8 cellular contexts compared by ENCODE assay signal in the genomic region with DNA sequence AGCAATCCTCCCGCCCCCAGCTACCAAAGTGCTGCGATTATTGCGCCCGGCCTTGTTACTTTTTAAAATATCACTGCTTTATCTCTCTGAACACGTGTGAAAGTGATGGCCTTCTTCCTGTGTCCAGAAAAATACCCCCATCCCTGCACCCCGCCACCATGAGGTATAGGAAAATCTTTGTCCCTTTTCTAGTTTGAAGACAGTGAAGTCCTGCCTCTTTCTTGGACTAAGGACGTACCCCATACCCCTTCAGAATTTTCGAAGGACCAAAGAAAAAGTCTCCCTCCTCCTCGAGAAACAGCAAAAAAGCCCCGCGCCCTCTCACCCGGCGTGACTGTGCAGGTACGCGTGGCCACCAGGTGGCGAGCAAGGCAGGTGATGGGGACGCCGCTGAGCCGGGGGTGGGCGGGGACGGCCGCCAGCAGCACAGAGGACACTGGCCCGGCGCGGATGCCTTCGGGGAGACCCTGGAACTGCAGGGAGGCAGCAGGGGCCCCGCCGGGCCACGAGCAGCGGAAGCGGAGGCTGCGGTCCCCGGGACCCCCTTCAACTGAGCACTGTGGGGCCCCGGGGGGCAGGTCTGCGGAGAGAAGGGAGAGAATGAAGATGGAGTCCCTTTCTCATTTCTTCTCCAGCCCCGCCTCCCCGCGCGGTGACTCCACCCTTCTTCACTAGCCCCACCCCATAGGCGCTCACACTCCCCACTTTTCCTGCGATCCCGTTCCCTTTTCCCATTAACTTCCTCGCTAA. TPM values are rescaled to one million over a fixed set of nuclear protein-coding genes. Genes with fewer than 3 reads are reported as not detected.
DNase-seq lines count a peak whose midpoint lies in the region; ATAC-seq and TF ChIP-seq lines count a peak whose summit lies in the region.

No MANE protein-coding gene starts in this region.

- no peaks in the 10 kb centered on the region for H3K9me3 ChIP-seq in CD8-positive, alpha-beta memory T cell (ENCODE audit: low read length)
- no peaks in the 10 kb centered on the region for H3K9me3 ChIP-seq in SJCRH30 (replicated peaks)
- H3K9me3 ChIP-seq in gastroesophageal sphincter: no peaks in the 10 kb centered on the region
- no peaks in the 10 kb centered on the region for H3K9me3 ChIP-seq in neutrophil

- peaks cover 15% of the 10 kb centered on the region for H3K4me1 ChIP-seq in CD8-positive, alpha-beta memory T cell (ENCODE audit: insufficient read depth, low read length)
- H3K4me1 ChIP-seq in SJCRH30: no peaks in the 10 kb centered on the region
- H3K4me1 ChIP-seq in gastroesophageal sphincter: peaks cover 0 to 35% (median 7%) of the 10 kb centered on the region in 3 donors
- peaks cover 18 to 23% of the 10 kb centered on the region in 2 experiments for H3K4me1 ChIP-seq in neutrophil (ENCODE audit: control insufficient read depth in 1 of 2, insufficient read depth in 1 of 2, low read depth in 1 of 2, low read length in 1 of 2)

- no peak for TF ChIP-seq EP300 in gastroesophageal sphincter (IDR thresholded peaks at IDR 0.05)

- no peaks in the 10 kb centered on the region for H3K27me3 ChIP-seq in CD8-positive, alpha-beta memory T cell (ENCODE audit: insufficient read depth, low read length, poor library complexity, severe bottlenecking)
- H3K27me3 ChIP-seq in SJCRH30 (no peaks in the 10 kb centered on the region), gastroesophageal sphincter (no peaks in the 10 kb centered on the region), neutrophil (peaks cover 36% of the 10 kb centered on the region)

- 4 to 5% methylated on average over 7 to 21 of the region's 43 CpGs for whole genome bisulfite sequencing in gastroesophageal sphincter (ENCODE audit: low coverage in 1 of 2), 2 donors

- peaks cover 0 to 4% of the 10 kb centered on the region in 2 donors for H3K27me3 Mint-ChIP-seq in CD8-positive, alpha-beta memory T cell

- POLR2A ChIA-PET in CD8-positive, alpha-beta memory T cell (lab: Charles Lee): interaction anchor here (1.8 kb wide), 1 partner anchor 34 kb away, joined by 5 read pairs; a partner anchor contains a TSS

- H3K36me3 ChIP-seq in CD8-positive, alpha-beta memory T cell (ENCODE audit: insufficient read depth, low read length): no peaks in the 10 kb centered on the region
- H3K36me3 ChIP-seq in SJCRH30 (no peaks in the 10 kb centered on the region), gastroesophageal sphincter (peaks cover 0 to 5% of the 10 kb centered on the region in 2 donors), neutrophil (no peaks in the 10 kb centered on the region)

- peak overlapping the region in 7 of 8 donors; percentile 27 to 89 (median 78) for H3K27ac Mint-ChIP-seq in CD8-positive, alpha-beta memory T cell

- H3K4me3 ChIP-seq in CD8-positive, alpha-beta memory T cell (ENCODE audit: low read length): peak overlapping the region; percentile 81
- H3K4me3 ChIP-seq in SJCRH30 (peak overlapping the region; percentile 55), gastroesophageal sphincter (peak overlapping the region; percentile 52 to 72), neutrophil (ENCODE audit: low read depth in 1 of 2, low read length in 1 of 2) (peak overlapping the region; percentile 69 to 73)

- no peak for TF ChIP-seq POLR2A in gastroesophageal sphincter (IDR thresholded peaks at IDR 0.05)

- H3K4me3 Mint-ChIP-seq in CD8-positive, alpha-beta memory T cell: peak overlapping the region; percentile 84 to 92 (median 88)

- peak overlapping the region; percentile 62 for H3K27ac ChIP-seq in CD8-positive, alpha-beta memory T cell (ENCODE audit: low read depth, low read length)
- H3K27ac ChIP-seq in SJCRH30: no peak overlapping the region
- H3K27ac ChIP-seq in gastroesophageal sphincter: peak overlapping the region; percentile 60 to 95 (median 87)
- peak overlapping the region; percentile 72 for H3K27ac ChIP-seq in neutrophil

- peak; percentile 65 for ATAC-seq in GM19452 (IDR thresholded peaks at IDR 0.05; ENCODE audit: unreplicated experiment)
- peak; percentile 75 for ATAC-seq in gastroesophageal sphincter

- H3K36me3 Mint-ChIP-seq in CD8-positive, alpha-beta memory T cell: no peaks in the 10 kb centered on the region

- peaks cover 14 to 26% (median 25%) of the 10 kb centered on the region in 3 donors for H3K4me1 Mint-ChIP-seq in CD8-positive, alpha-beta memory T cell

- TF ChIP-seq CTCF in gastroesophageal sphincter (IDR thresholded peaks at IDR 0.05): peak in 3 of 4 experiments; percentile 77 to 98 (median 84)
- TF ChIP-seq CTCF in neutrophil (IDR thresholded peaks at IDR 0.05): peak; percentile 79

- DNase-seq in CD8-positive, alpha-beta memory T cell: peak; percentile 77 to 87 (median 82)
- DNase-seq in HT1080 (ENCODE audit: low read depth): peak; percentile 75
- peak; percentile 69 to 72 for DNase-seq in SJCRH30
- peak; percentile 79 for DNase-seq in activated gamma-delta T cell treated with anti-CD3 and anti-CD28 coated beads, Interleukin-2, amount 50 U/mL, for 16 hours (ENCODE audit: low read depth)
- peak; percentile 63 for DNase-seq in stromal cell of bone marrow (ENCODE audit: low read depth)

- CTCF ChIA-PET in CD8-positive, alpha-beta memory T cell (lab: Charles Lee): interaction anchor here (0.7 to 3.2 kb wide), 17 partner anchors 11 to 177 kb away, joined by 3 to 20 read pairs (median 3); a partner anchor contains a TSS

- no peaks in the 10 kb centered on the region for H3K9me3 Mint-ChIP-seq in CD8-positive, alpha-beta memory T cell

RNA-seq across cellular contexts. Expression of a gene that starts 3.2 kb away (rescaled TPM):
- 1 to 10 TPM; 3.3 to 3.6 TPM for total RNA-seq in CD8-positive, alpha-beta memory T cell
- polyA plus RNA-seq in CD8-positive, alpha-beta memory T cell: 0.29 TPM
- total RNA-seq in HT1080 (2014; rRNA removed; shearing (Covaris generic)): 0.37 and 1.3 TPM in 2 replicates
- polyA plus RNA-seq in HT1080 (2015; cell fraction: cytosol; rRNA removed): 0.98 and 1.0 TPM in 2 replicates
- 0.49 and 1.8 TPM in 2 replicates for polyA plus RNA-seq in HT1080 (2015; cell fraction: nucleus; rRNA removed)
- 0.10 and 0.28 TPM in 2 replicates for total RNA-seq in SJCRH30 (2014; rRNA removed; shearing (Covaris generic))
- total RNA-seq in gastroesophageal sphincter: 1 to 10 TPM; 1.5 to 3.6 (median 2.5) TPM

RNA-seq across cellular contexts. Expression of a gene that starts 27.3 kb away (rescaled TPM):
- under 1 TPM; 0.09 TPM for total RNA-seq in CD8-positive, alpha-beta memory T cell
- not detected for polyA plus RNA-seq in CD8-positive, alpha-beta memory T cell
- not detected in 2 replicates for total RNA-seq in HT1080 (2014; rRNA removed; shearing (Covaris generic))
- 0.05 and 0.07 TPM in 2 replicates for polyA plus RNA-seq in HT1080 (2015; cell fraction: cytosol; rRNA removed)
- 0.07 TPM in 1 of 2 replicates, not detected in the other for polyA plus RNA-seq in HT1080 (2015; cell fraction: nucleus; rRNA removed)
- not detected in 2 replicates for total RNA-seq in SJCRH30 (2014; rRNA removed; shearing (Covaris generic))
- total RNA-seq in gastroesophageal sphincter: not detected

RNA-seq across cellular contexts. Expression of a gene that starts 27.4 kb away (rescaled TPM):
- 100 to 1,000 TPM; 122 to 124 TPM for total RNA-seq in CD8-positive, alpha-beta memory T cell
- polyA plus RNA-seq in CD8-positive, alpha-beta memory T cell: 80.0 TPM
- total RNA-seq in HT1080 (2014; rRNA removed; shearing (Covaris generic)): 68.4 and 92.5 TPM in 2 replicates
- 73.8 and 93.5 TPM in 2 replicates for polyA plus RNA-seq in HT1080 (2015; cell fraction: cytosol; rRNA removed)
- 44.5 and 47.5 TPM in 2 replicates for polyA plus RNA-seq in HT1080 (2015; cell fraction: nucleus; rRNA removed)
- 14.3 and 18.6 TPM in 2 replicates for total RNA-seq in SJCRH30 (2014; rRNA removed; shearing (Covaris generic))
- 100 to 1,000 TPM in 2 of 4 donors, 10 to 100 TPM in 2; 96.2 to 136 (median 103) TPM for total RNA-seq in gastroesophageal sphincter

RNA-seq across cellular contexts. Expression of a gene that starts 30.1 kb away (rescaled TPM):
- total RNA-seq in CD8-positive, alpha-beta memory T cell: 10 to 100 TPM; 24.9 to 25.0 TPM
- 1.5 TPM for polyA plus RNA-seq in CD8-positive, alpha-beta memory T cell
- not detected in 2 replicates for total RNA-seq in HT1080 (2014; rRNA removed; shearing (Covaris generic))
- polyA plus RNA-seq in HT1080 (2015; cell fraction: cytosol; rRNA removed): not detected in 2 replicates
- not detected in 2 replicates for polyA plus RNA-seq in HT1080 (2015; cell fraction: nucleus; rRNA removed)
- total RNA-seq in SJCRH30 (2014; rRNA removed; shearing (Covaris generic)): not detected in 2 replicates
- total RNA-seq in gastroesophageal sphincter: not detected

RNA-seq across cellular contexts. Expression of a gene that starts 33.7 kb away (rescaled TPM):
- 100 to 1,000 TPM; 866 to 901 TPM for total RNA-seq in CD8-positive, alpha-beta memory T cell
- polyA plus RNA-seq in CD8-positive, alpha-beta memory T cell: 2,087 TPM
- total RNA-seq in HT1080 (2014; rRNA removed; shearing (Covaris generic)): not detected in 2 replicates
- not detected in 2 replicates for polyA plus RNA-seq in HT1080 (2015; cell fraction: cytosol; rRNA removed)
- polyA plus RNA-seq in HT1080 (2015; cell fraction: nucleus; rRNA removed): not detected in 2 replicates
- not detected in 2 replicates for total RNA-seq in SJCRH30 (2014; rRNA removed; shearing (Covaris generic))
- total RNA-seq in gastroesophageal sphincter: 1 to 10 TPM in 1 of 4 donors, under 1 TPM in 2, not detected in 1; 0.58 to 2.0 (median 0.67) TPM
